Comparison of ENCODE assay signal across 8 cellular contexts in the genomic region with DNA sequence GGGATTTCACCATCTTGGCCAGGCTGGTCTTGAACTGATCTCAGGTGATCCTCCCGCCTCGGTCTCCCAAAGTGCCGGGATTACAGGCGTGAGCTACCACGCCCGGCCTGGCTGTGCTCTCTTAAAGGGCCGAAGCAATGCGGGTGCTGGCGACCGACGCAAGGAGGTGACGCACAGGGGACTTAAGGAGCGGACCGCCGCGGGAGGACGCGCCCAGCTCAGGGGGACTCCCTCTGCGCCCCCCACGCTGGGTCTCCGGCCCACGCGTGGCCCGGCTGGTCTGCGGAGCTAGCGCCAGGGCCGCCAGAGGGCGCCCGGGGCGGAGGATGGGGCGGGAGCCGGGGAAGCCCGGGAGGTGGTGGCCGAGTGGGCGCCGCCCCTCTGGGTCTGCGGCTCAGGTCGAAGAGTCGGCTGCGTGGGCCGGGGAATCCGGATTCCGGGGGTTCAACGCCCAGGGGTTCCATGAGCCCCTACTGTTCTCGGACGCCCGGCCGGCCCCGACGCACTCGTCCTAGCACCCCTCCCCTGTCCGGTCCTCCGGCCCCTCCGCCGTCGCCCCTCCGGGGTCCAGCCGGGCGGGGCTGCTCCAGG. TPM values are rescaled to one million over a fixed set of nuclear protein-coding genes. Genes with fewer than 3 reads are reported as not detected.
DNase-seq lines count a peak whose midpoint lies in the region; ATAC-seq and TF ChIP-seq lines count a peak whose summit lies in the region.

No MANE protein-coding gene starts in this region.

- H3K27me3 Mint-ChIP-seq in CD4-positive, alpha-beta memory T cell: peaks cover 17 to 24% of the 10 kb centered on the region in 2 donors

- intact Hi-C loops in CD4-positive, alpha-beta memory T cell (cut with micrococcal nuclease): loop anchor here (1.0 to 2.0 kb wide), 2 partner anchors 36 to 57 kb away; partner anchors contain the start of gene ODF2

- POLR2A ChIA-PET in CD4-positive, alpha-beta memory T cell (lab: Charles Lee; ENCODE audit: partially characterized antibody): interaction anchor here (1.0 to 1.2 kb wide), 4 partner anchors 8 to 85 kb away, joined by 3 to 7 read pairs (median 4); partner anchors contain the start of genes GLE1 and URM1

- H3K36me3 Mint-ChIP-seq in CD4-positive, alpha-beta memory T cell: no peaks in the 10 kb centered on the region

- H3K27ac Mint-ChIP-seq in CD4-positive, alpha-beta memory T cell: peak overlapping the region in 1 of 7 donors; percentile 70

- peaks cover 0 to 13% (median 8%) of the 10 kb centered on the region in 4 donors for H3K4me1 Mint-ChIP-seq in CD4-positive, alpha-beta memory T cell

- peak overlapping the region; percentile 21 for H3K27ac ChIP-seq in CD4-positive, alpha-beta memory T cell (ENCODE audit: low read depth, low read length)
- H3K27ac ChIP-seq in SJCRH30 (peak overlapping the region; percentile 17; the same call in 1 of the 2 replicates), thoracic aorta (peak overlapping the region; percentile 63 to 75)

- CTCF ChIA-PET in CD4-positive, alpha-beta memory T cell (lab: Charles Lee; ENCODE audit: partially characterized antibody): interaction anchor here (0.7 to 2.6 kb wide), 19 partner anchors 9 to 128 kb away, joined by 3 to 20 read pairs (median 3); partner anchors contain the start of gene URM1

- H3K36me3 ChIP-seq in CD4-positive, alpha-beta memory T cell (ENCODE audit: insufficient read depth, low read length): no peaks in the 10 kb centered on the region
- H3K36me3 ChIP-seq in SJCRH30 (no peaks in the 10 kb centered on the region), thoracic aorta (no peaks in the 10 kb centered on the region)

- peaks cover 14% of the 10 kb centered on the region for H3K4me1 ChIP-seq in CD4-positive, alpha-beta memory T cell (ENCODE audit: insufficient read depth, low read length)
- peaks cover 12% of the 10 kb centered on the region for H3K4me1 ChIP-seq in SJCRH30
- H3K4me1 ChIP-seq in thoracic aorta (ENCODE audit: control insufficient read depth in 1 of 2, low read depth in 2 of 2): peaks cover 11 to 26% of the 10 kb centered on the region in 2 donors

- H3K27me3 ChIP-seq in CD4-positive, alpha-beta memory T cell (ENCODE audit: insufficient read depth, low read length): peaks cover 16% of the 10 kb centered on the region
- H3K27me3 ChIP-seq in SJCRH30: no peaks in the 10 kb centered on the region
- H3K27me3 ChIP-seq in thoracic aorta (replicated peaks; ENCODE audit: insufficient read depth): no peaks in the 10 kb centered on the region

- peak overlapping the region; percentile 29 to 58 for H3K4me3 ChIP-seq in CD4-positive, alpha-beta memory T cell (ENCODE audit: low read length in 2 of 2)
- H3K4me3 ChIP-seq in SJCRH30 (peak overlapping the region; percentile 86), thoracic aorta (peak overlapping the region; percentile 97)

- TF ChIP-seq CTCF in thoracic aorta (IDR thresholded peaks at IDR 0.05): peak; percentile 76

- no peaks in the 10 kb centered on the region for H3K9me3 ChIP-seq in CD4-positive, alpha-beta memory T cell (ENCODE audit: control insufficient read depth in 1 of 2, low read length in 2 of 2)
- H3K9me3 ChIP-seq in SJCRH30 (replicated peaks): no peaks in the 10 kb centered on the region
- H3K9me3 ChIP-seq in thoracic aorta: no peaks in the 10 kb centered on the region

- peak; percentile 51 to 59 (median 57) for DNase-seq in CD4-positive, alpha-beta memory T cell
- peak; percentile 64 for DNase-seq in HPDE6-E6E7 (ENCODE audit: extremely low spot score)
- peak; percentile 79 to 87 for DNase-seq in SJCRH30
- peak; percentile 9 to 50 (median 20) for DNase-seq in activated naive CD4-positive, alpha-beta T cell (lab: John Stamatoyannopoulos, UW)
- peak; percentile 81 for DNase-seq in germinal center (ENCODE audit: low spot score)
- DNase-seq in occipital lobe (lab: John Stamatoyannopoulos, UW): peak; percentile 17
- DNase-seq in thoracic aorta (ENCODE audit: low spot score): no peak

- peak overlapping the region; percentile 77 to 87 (median 84) for H3K4me3 Mint-ChIP-seq in CD4-positive, alpha-beta memory T cell

- peak; percentile 69 for ATAC-seq in GM19452 (IDR thresholded peaks at IDR 0.05; ENCODE audit: unreplicated experiment)
- peak; percentile 74 for ATAC-seq in thoracic aorta (ENCODE audit: insufficient number of reproducible peaks, low FRiP score, low read depth)

- H3K9me3 Mint-ChIP-seq in CD4-positive, alpha-beta memory T cell: no peaks in the 10 kb centered on the region

RNA-seq across cellular contexts. Expression of gene CERCAM, which starts 0.5 kb away (rescaled TPM):
- under 1 TPM; 0.29 to 0.64 TPM for total RNA-seq in CD4-positive, alpha-beta memory T cell
- under 1 TPM in 1 of 2 donors, not detected in 1; 0.38 TPM for polyA plus RNA-seq in CD4-positive, alpha-beta memory T cell
- total RNA-seq in SJCRH30 (2014; rRNA removed; shearing (Covaris generic)): 27.7 and 28.0 TPM in 2 replicates
- total RNA-seq in occipital lobe (10.1 TPM), thoracic aorta (100 to 1,000 TPM in 1 of 2 donors, 10 to 100 TPM in 1; 51.8 to 120 TPM)

RNA-seq across cellular contexts. Expression of gene ODF2, which starts 35.7 kb away (rescaled TPM):
- 10 to 100 TPM; 32.3 to 33.6 TPM for total RNA-seq in CD4-positive, alpha-beta memory T cell
- polyA plus RNA-seq in CD4-positive, alpha-beta memory T cell: 10 to 100 TPM in 1 of 2 donors, 1 to 10 TPM in 1; 10.0 to 24.6 TPM
- 63.8 and 64.9 TPM in 2 replicates for total RNA-seq in SJCRH30 (2014; rRNA removed; shearing (Covaris generic))
- 14.8 TPM for total RNA-seq in occipital lobe
- 10 to 100 TPM; 22.5 to 36.5 TPM for total RNA-seq in thoracic aorta

RNA-seq across cellular contexts. Expression of gene URM1, which starts 49.0 kb away (rescaled TPM):
- 10 to 100 TPM; 44.1 to 45.5 TPM for total RNA-seq in CD4-positive, alpha-beta memory T cell
- 10 to 100 TPM; 50.5 to 50.8 TPM for polyA plus RNA-seq in CD4-positive, alpha-beta memory T cell
- 74.2 and 77.5 TPM in 2 replicates for total RNA-seq in SJCRH30 (2014; rRNA removed; shearing (Covaris generic))
- total RNA-seq in occipital lobe (21.8 TPM), thoracic aorta (10 to 100 TPM; 25.3 to 71.8 TPM)

Comparison
In these comparisons a context has a peak if more than half of its experiments do, and no peak if none do; other contexts are left out.
1. H3K27ac ChIP-seq: peak in every context shown above with its lines; median percentile 69 in thoracic aorta; 21 in CD4-positive, alpha-beta memory T cell; 17 in SJCRH30.
2. H3K4me3 ChIP-seq: peak in every context shown above with its lines; median percentile 97 in thoracic aorta; 86 in SJCRH30; 44 in CD4-positive, alpha-beta memory T cell.